1 cellular context compared by ENCODE assay signal in genomic region chr6:13432526-13433218, GRCh38.
TF ChIP-seq lines count a peak whose summit lies in the region.

No MANE protein-coding gene starts in this region.

TF ChIP-seq in K562, 482 proteins besides CTCF, POLR2A, EP300 and RAD21:
- TF ChIP-seq ARID4B (CRISPR knock-in tag; IDR thresholded peaks at IDR 0.05), result peak; percentile 27; the same call in 1 of the 2 replicates
- TF ChIP-seq BMI1 (IDR thresholded peaks at IDR 0.05; ENCODE audit: low read length), result no peak
